ENCODE assay signal across 10 cellular contexts in the genomic region with DNA sequence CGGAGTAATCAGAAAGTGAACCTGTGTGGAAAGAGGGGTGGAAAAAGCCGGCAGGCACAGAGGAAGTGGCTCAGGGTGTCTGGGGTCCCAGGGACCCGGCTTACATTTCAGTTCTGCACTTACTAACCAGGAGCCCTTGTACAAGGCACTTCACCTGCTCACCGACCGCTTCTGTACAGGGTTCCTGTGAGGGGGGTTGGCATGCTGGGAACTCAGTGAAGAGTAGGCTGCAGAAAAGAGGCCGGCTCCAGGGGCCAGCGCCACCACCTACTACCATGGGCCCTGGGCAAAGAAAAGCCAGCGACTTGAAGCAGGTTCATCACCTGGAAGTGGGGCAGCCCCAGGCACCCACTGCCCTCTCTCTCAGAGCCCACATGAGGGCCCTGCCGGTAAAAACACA. TPM values are rescaled to one million over a fixed set of nuclear protein-coding genes. Genes with fewer than 3 reads are reported as not detected.
DNase-seq lines count a peak whose midpoint lies in the region; ATAC-seq and TF ChIP-seq lines count a peak whose summit lies in the region.
"Had no signal": no experiment of that assay in that cellular context is flagged by ENCODE, and none has a peak within 500 bp of the region (broad histone marks: within the 10 kb centered on the region; RNA-seq: fewer than 3 reads in every experiment).

No MANE protein-coding gene starts in this region.

- no peak overlapping the region for H2AFZ ChIP-seq in OCI-LY7 (ENCODE audit: low read length)

- no peaks in the 10 kb centered on the region for H3K79me2 ChIP-seq in OCI-LY7 (ENCODE audit: insufficient read depth, low read depth, low read length)

- DNase-seq in activated CD8-positive, alpha-beta memory T cell treated with anti-CD3 and anti-CD28 coated beads, Interleukin-2, amount 50 U/mL, for 48 hours: peak; percentile 73
- DNase-seq in left lobe of liver (ENCODE audit: low spot score) (peak; percentile 50), middle frontal gyrus (ENCODE audit: extremely low spot score, low spot score) (no peak), nucleus accumbens (lab: John Stamatoyannopoulos, UW) (no peak), OCI-LY7 (ENCODE audit: low spot score) (no peak)
- peak; percentile 45 to 57 for DNase-seq in stimulated activated CD8-positive, alpha-beta memory T cell treated with anti-CD3 and anti-CD28 coated beads, Interleukin-7, amount 100 ng/mL, for 48 hours (ENCODE audit: extremely low read depth in 1 of 2, low read depth in 1 of 2)
- DNase-seq: NCI-H1092 had no signal

- no peaks in the 10 kb centered on the region for H3K9me2 ChIP-seq in OCI-LY7 (ENCODE audit: insufficient read depth, low read length)

- CTCF ChIA-PET in OCI-LY7 (lab: Charles Lee; ENCODE audit: unreplicated experiment): no interaction called here

- 0 out of 2 replicates have a peak, but pooled peaks cover 9% of the 10 kb centered on the region for H4K20me1 ChIP-seq in OCI-LY7 (ENCODE audit: insufficient read depth, low read length)

- TF ChIP-seq CTCF in OCI-LY7 (conservative IDR thresholded peaks at IDR 0.05; ENCODE audit: low read length): no peak

- no peak overlapping the region for H3K4me2 ChIP-seq in OCI-LY7 (ENCODE audit: low read length)

- H3K4me1 ChIP-seq in OCI-LY7 (ENCODE audit: insufficient read depth, low read length, poor library complexity, severe bottlenecking): peaks cover 7% of the 10 kb centered on the region

- H3K4me3 ChIP-seq in OCI-LY7 (ENCODE audit: low read depth, low read length, poor library complexity, severe bottlenecking): no peak overlapping the region

- ATAC-seq in HG02981 (IDR thresholded peaks at IDR 0.05; ENCODE audit: unreplicated experiment): peak; percentile 37
- ATAC-seq in left lobe of liver: peak; percentile 10
- ATAC-seq in HG03378 (IDR thresholded peaks at IDR 0.05; ENCODE audit: unreplicated experiment): no peak

- intact Hi-C loops in OCI-LY7 (cut with micrococcal nuclease; ENCODE audit: unreplicated experiment): no loop called here

- no peak overlapping the region for H3K27ac ChIP-seq in OCI-LY7 (ENCODE audit: low read depth, low read length, poor library complexity, severe bottlenecking)

- POLR2A ChIA-PET in OCI-LY7 (lab: Charles Lee): no interaction called here

- no TSS peak for BruUV-seq in OCI-LY7 (replicated peaks; lab: Mats Ljungman, UMichigan)

- H3K36me3 ChIP-seq in OCI-LY7 (ENCODE audit: insufficient read depth, low read length): peaks cover 13% of the 10 kb centered on the region; the same call in 1 of the 2 replicates

- H3K9me3 ChIP-seq in OCI-LY7 (ENCODE audit: low read length): no peaks in the 10 kb centered on the region

RNA-seq across cellular contexts. Expression of a gene that starts 6.2 kb away (rescaled TPM):
- 36.4 TPM for total RNA-seq in left lobe of liver
- 8.1 and 18.1 TPM in 2 replicates for total RNA-seq in OCI-LY7 (2014; rRNA removed; shearing (Covaris generic))
- 19.0 and 24.6 TPM in 2 replicates for total RNA-seq in OCI-LY7 (2022)

RNA-seq across cellular contexts. Expression of a gene that starts 56.3 kb away (rescaled TPM):
- total RNA-seq in left lobe of liver: 0.38 TPM
- 0.28 and 2.7 TPM in 2 replicates for total RNA-seq in OCI-LY7 (2014; rRNA removed; shearing (Covaris generic))
- 1.7 and 2.8 TPM in 2 replicates for total RNA-seq in OCI-LY7 (2022)
- total RNA-seq: fibroblast of lung had no signal

Comparison
In these comparisons a context has a peak if more than half of its experiments do, and no peak if none do; other contexts are left out.
1. DNase-seq: peak in activated CD8-positive, alpha-beta memory T cell treated with anti-CD3 and anti-CD28 coated beads, Interleukin-2, amount 50 U/mL, for 48 hours (single experiment), left lobe of liver (single experiment) and stimulated activated CD8-positive, alpha-beta memory T cell treated with anti-CD3 and anti-CD28 coated beads, Interleukin-7, amount 100 ng/mL, for 48 hours (2 of 2); none in middle frontal gyrus (single experiment), nucleus accumbens (0 of 56) and OCI-LY7 (single experiment).